ENCODE assay signal across 8 cellular contexts in the genomic region with DNA sequence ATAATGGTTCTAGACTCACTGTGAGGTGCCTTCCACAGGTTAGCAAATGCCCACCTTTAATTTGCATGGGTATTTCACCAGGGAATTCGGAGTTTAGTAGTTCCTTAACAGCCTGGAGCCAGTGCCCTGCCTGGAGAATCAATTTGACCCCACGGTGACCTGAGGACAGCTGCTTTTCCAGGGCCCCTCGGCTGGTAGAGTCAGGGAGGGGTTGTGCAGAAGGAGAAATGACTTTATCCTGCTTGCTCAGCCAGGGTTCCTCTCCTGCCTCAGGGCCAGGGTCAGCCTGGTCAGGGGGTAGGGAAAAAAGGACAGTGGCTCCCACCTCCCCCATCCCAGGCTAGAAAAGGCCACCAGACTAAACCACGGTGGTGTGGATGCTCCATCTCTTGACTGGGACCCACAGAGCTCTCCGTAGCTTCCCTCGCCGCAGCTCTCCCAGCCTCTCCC. TPM values are rescaled to one million over a fixed set of nuclear protein-coding genes. Genes with fewer than 3 reads are reported as not detected.
DNase-seq lines count a peak whose midpoint lies in the region; ATAC-seq and TF ChIP-seq lines count a peak whose summit lies in the region.

No MANE protein-coding gene starts in this region.

- peak overlapping the region; percentile 63 for H3K4me3 Mint-ChIP-seq in MCF 10A (ENCODE audit: unreplicated experiment)

- H3K9me3 Mint-ChIP-seq in MCF 10A (ENCODE audit: unreplicated experiment) = no peaks in the 10 kb centered on the region

- H3K27me3 Mint-ChIP-seq in MCF 10A (ENCODE audit: insufficient read depth, unreplicated experiment) = no peaks in the 10 kb centered on the region

- H3K4me3 ChIP-seq in AG10803 (ENCODE audit: low read length) (peak overlapping the region; percentile 48), HUES48 (ENCODE audit: low read depth, low read length) (peak overlapping the region; percentile 58), mucosa of stomach (ENCODE audit: low read length) (no peak overlapping the region)

- no peak for TF ChIP-seq CTCF in AG10803 (conservative IDR thresholded peaks at IDR 0.05; ENCODE audit: low read length)
- TF ChIP-seq CTCF in MCF 10A (IDR thresholded peaks at IDR 0.05; ENCODE audit: unreplicated experiment) = no peak

- peaks cover 11% of the 10 kb centered on the region for H3K4me1 Mint-ChIP-seq in MCF 10A (ENCODE audit: insufficient read depth, unreplicated experiment)

- intact Hi-C loops in MCF 10A (cut with micrococcal nuclease) = loop anchor here (1.0 to 5.0 kb wide), 2 partner anchors 35 to 81 kb away; no protein-coding TSS in a partner anchor

- H3K27ac ChIP-seq in HUES48 (ENCODE audit: low read depth, low read length) = peak overlapping the region; percentile 38

- CTCF ChIA-PET in MCF 10A (lab: Yijun Ruan, JAX) = interaction anchor here (0.5 to 3.8 kb wide), 41 partner anchors 11 to 928 kb away, joined by 3 to 59 read pairs (median 5); a partner anchor contains a TSS

- BruUV-seq in MCF 10A (replicated peaks; lab: Mats Ljungman, UMichigan) = TSS peak; percentile 48

- H3K36me3 ChIP-seq in HUES48 (ENCODE audit: control insufficient read depth, insufficient read depth, low read length) = no peaks in the 10 kb centered on the region
- H3K36me3 ChIP-seq in mucosa of stomach (ENCODE audit: control insufficient read depth, insufficient read depth, low read length) = no peaks in the 10 kb centered on the region

- H3K9me3 ChIP-seq in HUES48 (ENCODE audit: control insufficient read depth, insufficient read depth, low read length) (no peaks in the 10 kb centered on the region), mucosa of stomach (ENCODE audit: control insufficient read depth, low read length) (no peaks in the 10 kb centered on the region)

- peaks cover 19% of the 10 kb centered on the region for H3K4me1 ChIP-seq in HUES48 (ENCODE audit: control insufficient read depth, insufficient read depth, low read length)
- peaks cover 22% of the 10 kb centered on the region for H3K4me1 ChIP-seq in mucosa of stomach (ENCODE audit: control insufficient read depth, insufficient read depth, low read length)

- H3K9ac ChIP-seq in HUES48 (ENCODE audit: low read depth, low read length) = peak overlapping the region; percentile 79
- peak overlapping the region; percentile 63 for H3K9ac ChIP-seq in mucosa of stomach (ENCODE audit: low read length)

- POLR2A ChIA-PET in MCF 10A (lab: Yijun Ruan, JAX) = interaction anchor here (0.6 to 1.8 kb wide), 7 partner anchors 11 to 385 kb away, joined by 3 to 11 read pairs (median 4); a partner anchor contains a TSS

- no peak for DNase-seq in AG10803 (ENCODE audit: low read depth)
- DNase-seq in MCF 10A (ENCODE audit: unreplicated experiment) = no peak
- DNase-seq in mucosa of gallbladder (ENCODE audit: low spot score) = no peak

- ATAC-seq in GM18870 (IDR thresholded peaks at IDR 0.05; ENCODE audit: unreplicated experiment) (no peak), GM19455 (IDR thresholded peaks at IDR 0.05; ENCODE audit: unreplicated experiment) (no peak), GM18858 (IDR thresholded peaks at IDR 0.05; ENCODE audit: unreplicated experiment) (no peak)

- H3K27ac Mint-ChIP-seq in MCF 10A (ENCODE audit: low read depth, unreplicated experiment) = no peak overlapping the region

- peaks cover 5% of the 10 kb centered on the region for H3K36me3 Mint-ChIP-seq in MCF 10A (ENCODE audit: insufficient read depth, unreplicated experiment)

- peaks cover 24% of the 10 kb centered on the region for H3K27me3 ChIP-seq in HUES48 (ENCODE audit: control insufficient read depth, insufficient read depth, low read length)
- no peaks in the 10 kb centered on the region for H3K27me3 ChIP-seq in mucosa of stomach (ENCODE audit: control insufficient read depth, insufficient read depth, low read length)

RNA-seq across cellular contexts. Expression of a gene that starts 12.0 kb away (rescaled TPM):
- 0.10 TPM in 1 of 2 replicates, not detected in the other for total RNA-seq in MCF 10A (2022)
- 7.2 TPM for total RNA-seq in mucosa of gallbladder

RNA-seq across cellular contexts. Expression of a gene that starts 12.2 kb away (rescaled TPM):
- 35.5 and 49.4 TPM in 2 replicates for total RNA-seq in MCF 10A (2022)
- 2.8 TPM for total RNA-seq in mucosa of gallbladder

RNA-seq across cellular contexts. Expression of a gene that starts 46.9 kb away (rescaled TPM):
- total RNA-seq in MCF 10A (2022) (13.2 and 18.5 TPM in 2 replicates), mucosa of gallbladder (42.2 TPM)
